20 cellular contexts compared by ENCODE assay signal in the genomic region with DNA sequence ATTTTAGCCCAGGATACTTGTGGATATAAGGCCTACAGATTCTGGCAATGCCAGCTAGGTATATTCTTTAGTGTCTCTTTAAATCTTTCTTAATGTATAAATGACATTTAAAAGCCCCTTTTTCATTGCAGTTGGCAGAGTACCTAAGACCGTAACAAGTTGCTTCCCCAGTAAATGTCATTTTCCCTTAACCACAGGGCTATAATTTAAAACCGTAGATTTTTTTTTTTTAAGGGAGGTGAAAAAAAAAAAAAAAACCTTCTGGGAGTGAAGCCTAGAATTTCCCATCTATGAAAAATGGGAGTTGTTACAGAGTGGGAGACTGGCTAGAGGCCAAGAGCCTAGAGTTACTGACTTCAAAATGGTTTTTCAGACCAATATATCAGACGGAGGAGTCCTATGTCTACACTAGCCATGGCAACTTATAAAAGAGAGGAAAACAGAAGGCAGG.
DNase-seq lines count a peak whose midpoint lies in the region; ATAC-seq, FAIRE-seq and TF ChIP-seq lines count a peak whose summit lies in the region.
"Had no signal": no experiment of that assay in that cellular context is flagged by ENCODE, and none has a peak within 500 bp of the region (broad histone marks: within the 10 kb centered on the region; RNA-seq: fewer than 3 reads in every experiment).

No MANE protein-coding gene starts in this region.

- TF ChIP-seq CTCF in sigmoid colon (IDR thresholded peaks at IDR 0.05) (no peak), progenitor cell of endocrine pancreas (IDR thresholded peaks at IDR 0.05; ENCODE audit: unreplicated experiment) (no peak), heart left ventricle (IDR thresholded peaks at IDR 0.05) (no peak)

- H3K27me3 ChIP-seq in sigmoid colon (no peaks in the 10 kb centered on the region), heart left ventricle (no peaks in the 10 kb centered on the region)
- H3K27me3 ChIP-seq: MG63 had no signal

- H3K27ac Mint-ChIP-seq in progenitor cell of endocrine pancreas = no peak overlapping the region

- ATAC-seq in heart left ventricle = no peak

- H3K36me3 Mint-ChIP-seq in progenitor cell of endocrine pancreas (ENCODE audit: insufficient read depth) = no peaks in the 10 kb centered on the region

- H3K9me3 ChIP-seq in sigmoid colon (no peaks in the 10 kb centered on the region), heart left ventricle (no peaks in the 10 kb centered on the region)
- H3K9me3 ChIP-seq: MG63 had no signal

- no peak for FAIRE-seq in GM19239 (lab: Jason Lieb, UNC)

- peaks cover 2% of the 10 kb centered on the region for H3K27me3 Mint-ChIP-seq in progenitor cell of endocrine pancreas

- DNase-seq in DMS79 treated with DMSO at 0.1 percent for 48 hours (lab: John Stamatoyannopoulos, UW) (peak; percentile 6), DMS79 (lab: John Stamatoyannopoulos, UW) (no peak), NCI-H2081 treated with DMSO at 0.1 percent for 48 hours (lab: John Stamatoyannopoulos, UW) (peak; percentile 95), fibroblast of peridontal ligament (ENCODE audit: extremely low read depth) (peak; percentile 23), sigmoid colon (peak; percentile 69), GM19239 (ENCODE audit: insufficient read length, low spot score) (no peak), progenitor cell of endocrine pancreas (ENCODE audit: low spot score, unreplicated experiment) (no peak), heart left ventricle (no peak)
- DNase-seq: C1 segment of cervical spinal cord, H7, KG1, MG63, NCI-H1417 treated with DMSO at 0.1 percent for 48 hours, NCI-H2029 treated with DMSO at 0.1 percent for 48 hours, NCI-H2227 treated with DMSO at 0.1 percent for 48 hours, NCI-H526, PC-9 had no signal

- H3K4me1 Mint-ChIP-seq in progenitor cell of endocrine pancreas (ENCODE audit: low read depth) = peaks cover 36% of the 10 kb centered on the region

- peak in 1 of 4 donors; percentile 1 for TF ChIP-seq EP300 in sigmoid colon (IDR thresholded peaks at IDR 0.05)

- H3K4me3 Mint-ChIP-seq in progenitor cell of endocrine pancreas (ENCODE audit: low read depth) = no peak overlapping the region

- H3K27ac ChIP-seq in sigmoid colon (peak overlapping the region in 2 of 4 donors; percentile 33 to 37), heart left ventricle (no peak overlapping the region)
- H3K27ac ChIP-seq: 22Rv1, HL-60, PC-9, SK-N-MC had no signal

- H3K36me3 ChIP-seq in sigmoid colon (no peaks in the 10 kb centered on the region), heart left ventricle (no peaks in the 10 kb centered on the region)
- H3K36me3 ChIP-seq: MG63 had no signal

- no peak for TF ChIP-seq POLR2A in sigmoid colon (IDR thresholded peaks at IDR 0.05)
- TF ChIP-seq POLR2A in heart left ventricle (IDR thresholded peaks at IDR 0.05) = no peak

- H3K4me1 ChIP-seq in sigmoid colon (peaks cover 0 to 36% (median 21%) of the 10 kb centered on the region in 4 donors), heart left ventricle (peaks cover 0 to 19% (median 4%) of the 10 kb centered on the region in 12 donors)

- intact Hi-C loops in sigmoid colon (cut with DNase I) (loop anchor here (2.0 kb wide), 1 partner anchor 176 kb away; no protein-coding TSS in a partner anchor), heart left ventricle (cut with DNase I) (no loop called here)

- H3K4me3 ChIP-seq in sigmoid colon = no peak overlapping the region
- H3K4me3 ChIP-seq in heart left ventricle = no peak overlapping the region
- H3K4me3 ChIP-seq: MG63, PC-9, SK-N-MC had no signal

- H3K9me3 Mint-ChIP-seq in progenitor cell of endocrine pancreas (ENCODE audit: low read depth) = no peaks in the 10 kb centered on the region

- WGBS in sigmoid colon, 2 donors = 38 to 45% methylated on average over 3 of the region's 3 CpGs
- 56 to 66% (median 59%) methylated on average over 3 of the region's 3 CpGs for WGBS in heart left ventricle, 4 donors

Comparison
In these comparisons a context has a peak if more than half of its experiments do, and no peak if none do; other contexts are left out.
1. DNase-seq: peak in DMS79 treated with DMSO at 0.1 percent for 48 hours (single experiment), NCI-H2081 treated with DMSO at 0.1 percent for 48 hours (single experiment), fibroblast of peridontal ligament (single experiment) and sigmoid colon (single experiment); none in DMS79 (single experiment), GM19239 (single experiment), progenitor cell of endocrine pancreas (single experiment) and heart left ventricle (0 of 5).